11 cellular contexts compared by ENCODE assay signal in the genomic region with DNA sequence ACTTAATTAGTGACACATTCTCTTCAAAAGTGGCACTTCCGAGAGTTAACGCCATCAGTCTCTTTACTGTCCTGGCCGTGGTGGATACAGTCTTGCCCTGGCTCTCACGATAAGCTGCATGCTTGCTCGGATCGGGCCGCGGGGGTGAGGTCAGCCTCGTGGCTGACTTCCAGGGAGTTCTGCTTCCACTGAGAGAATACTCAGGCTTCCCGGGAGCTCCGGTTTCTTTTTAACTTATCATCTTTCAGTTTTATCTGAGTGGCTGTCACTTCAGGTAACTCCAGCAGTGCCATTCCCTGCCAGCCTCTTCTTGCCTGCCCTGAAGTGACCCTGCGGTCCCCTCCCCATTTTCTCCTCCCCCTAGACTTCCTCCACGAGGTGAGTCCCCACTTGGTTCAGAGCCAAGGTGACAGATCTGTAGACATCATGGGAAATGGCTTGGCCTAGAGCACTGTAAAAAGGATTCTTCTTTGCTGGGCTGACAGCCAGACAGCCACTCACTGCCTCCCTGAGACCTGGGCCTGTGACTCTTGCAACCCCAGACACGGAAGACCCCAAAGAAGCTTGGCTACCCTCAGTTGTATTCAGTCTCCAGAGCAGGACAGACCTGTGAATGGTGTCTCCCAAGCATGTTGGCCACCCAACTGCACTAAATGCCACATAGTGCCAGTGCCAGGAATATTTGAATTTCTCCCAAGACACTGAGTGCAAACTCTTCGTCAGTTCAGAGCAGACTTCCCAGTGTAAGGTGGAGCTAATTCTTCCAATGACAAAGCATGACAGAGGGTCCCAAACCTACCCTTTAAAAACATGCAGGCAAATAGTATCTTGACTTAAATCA.
A peak's percentile ranks its signal among the peaks of the same experiment; 100 is the strongest.
DNase-seq lines count a peak whose midpoint lies in the region; ATAC-seq and TF ChIP-seq lines count a peak whose summit lies in the region.
"Had no signal": no experiment of that assay in that cellular context is flagged by ENCODE, and none has a peak within 500 bp of the region (broad histone marks: within the 10 kb centered on the region; RNA-seq: fewer than 3 reads in every experiment).

No MANE protein-coding gene starts in this region.

- H4K20me1 ChIP-seq in osteoblast (ENCODE audit: insufficient read depth, low read length) = peaks cover 3% of the 10 kb centered on the region

- peak; percentile 63 for DNase-seq in AG10803 (ENCODE audit: low read depth)
- DNase-seq in NCI-H2196 (lab: John Stamatoyannopoulos, UW; ENCODE audit: unreplicated experiment) = peak; percentile 53
- DNase-seq in fibroblast of pulmonary artery (ENCODE audit: low read depth) = peak; percentile 75
- DNase-seq in osteoblast (ENCODE audit: insufficient read length, low spot score, missing footprints) = no peak
- DNase-seq in activated CD4-positive, alpha-beta T cell treated with anti-CD3 and anti-CD28 coated beads for 4 hours = no peak
- DNase-seq in GM19238 (ENCODE audit: insufficient read length, low spot score) = no peak
- DNase-seq in NCI-H2081 (lab: John Stamatoyannopoulos, UW) = no peak
- DNase-seq: activated CD4-positive, alpha-beta T cell treated with anti-CD3 and anti-CD28 coated beads for 1 hour; mesendoderm had no signal

- H3K4me3 ChIP-seq in AG10803 (ENCODE audit: low read length) = peak overlapping the region; percentile 24
- H3K4me3 ChIP-seq in fibroblast of pulmonary artery (replicated peaks; ENCODE audit: low read depth, low read length) = peak overlapping the region; percentile 30
- H3K4me3 ChIP-seq in osteoblast (ENCODE audit: insufficient read depth, low read length) = no peak overlapping the region

- peak overlapping the region; percentile 5 for H3K27ac ChIP-seq in osteoblast (ENCODE audit: low read depth, low read length)
- H3K27ac ChIP-seq: C4-2B had no signal

- H3K36me3 ChIP-seq in osteoblast (ENCODE audit: insufficient read depth, low read length) = no peaks in the 10 kb centered on the region

- H3K4me2 ChIP-seq in osteoblast (ENCODE audit: insufficient read depth, low read length) = peak overlapping the region; percentile 56

- TF ChIP-seq CTCF in AG10803 (conservative IDR thresholded peaks at IDR 0.05; ENCODE audit: low read length) (no peak), fibroblast of pulmonary artery (IDR thresholded peaks at IDR 0.05; ENCODE audit: low read length, missing control alignments) (no peak), osteoblast (IDR thresholded peaks at IDR 0.05; ENCODE audit: extremely low read depth, low read depth, low read length) (no peak)

- H3K9me3 ChIP-seq in osteoblast (ENCODE audit: low read depth, low read length) = no peaks in the 10 kb centered on the region

- no peak overlapping the region for H2AFZ ChIP-seq in osteoblast (ENCODE audit: low read length)

- H3K79me2 ChIP-seq in osteoblast (ENCODE audit: insufficient read depth, low read length) = no peaks in the 10 kb centered on the region

- peaks cover 6% of the 10 kb centered on the region for H3K4me1 ChIP-seq in osteoblast (ENCODE audit: insufficient read depth, low read length)

- no peak for ATAC-seq in HG03097 (IDR thresholded peaks at IDR 0.05; ENCODE audit: low FRiP score, unreplicated experiment)

- peaks cover 3% of the 10 kb centered on the region for H3K27me3 ChIP-seq in osteoblast (ENCODE audit: insufficient read depth, low read length)

Comparison
In these comparisons a context has a peak if more than half of its experiments do, and no peak if none do; other contexts are left out.
1. DNase-seq: peak in AG10803 (single experiment), NCI-H2196 (single experiment) and fibroblast of pulmonary artery (single experiment); none in osteoblast (single experiment), activated CD4-positive, alpha-beta T cell treated with anti-CD3 and anti-CD28 coated beads for 4 hours (0 of 2), GM19238 (single experiment) and NCI-H2081 (0 of 2).